8 cellular contexts compared by ENCODE assay signal in the genomic region with DNA sequence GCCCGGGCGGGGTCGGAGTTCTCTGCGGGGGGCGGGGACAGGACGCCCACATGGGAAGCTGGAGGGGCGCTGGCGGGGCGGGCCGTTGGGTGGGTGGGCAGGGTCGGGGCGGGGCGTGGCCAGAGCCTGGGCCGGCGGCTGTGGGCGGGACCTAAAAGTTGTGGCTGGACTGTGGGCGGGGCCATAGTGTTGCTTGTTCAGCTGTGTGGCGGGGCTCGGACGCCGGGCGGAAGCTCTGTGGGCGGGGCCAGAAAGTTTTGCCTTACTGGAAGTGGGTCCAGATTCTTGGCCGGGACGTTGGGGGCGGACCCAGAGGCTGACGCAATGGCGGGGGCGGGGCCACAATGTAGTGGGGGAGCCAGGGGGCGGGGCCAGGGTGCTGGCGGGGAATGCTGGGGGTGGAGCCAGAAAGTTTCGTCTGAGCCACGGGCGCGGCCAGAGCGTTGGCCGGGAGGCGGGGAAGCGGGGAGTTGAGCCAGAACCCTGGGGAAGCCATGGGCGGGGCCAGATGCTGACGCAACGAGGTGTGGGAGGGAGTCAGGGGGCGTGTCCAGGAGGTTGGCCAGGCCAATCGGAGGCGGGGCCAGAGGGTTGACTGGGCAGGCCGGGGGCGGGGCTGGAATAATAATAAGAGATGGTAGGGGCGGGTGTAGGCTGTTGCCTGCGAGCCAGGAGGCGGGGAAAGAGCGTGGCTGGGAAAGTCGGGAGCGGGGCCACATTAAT. TPM values are rescaled to one million over a fixed set of nuclear protein-coding genes. Genes with fewer than 3 reads are reported as not detected.
DNase-seq lines count a peak whose midpoint lies in the region; ATAC-seq and TF ChIP-seq lines count a peak whose summit lies in the region.

No MANE protein-coding gene starts in this region.

- peaks cover 15 to 22% of the 10 kb centered on the region in 2 donors for H3K36me3 Mint-ChIP-seq in activated T-cell treated with anti-CD3 and anti-CD28 coated beads, Interleukin-2, amount 50 U/mL, for 72 hours (ENCODE audit: insufficient read depth in 2 of 2)

- peak; percentile 100 for DNase-seq in DMS153 treated with DMSO at 0.1 percent for 48 hours (lab: John Stamatoyannopoulos, UW; ENCODE audit: unreplicated experiment)
- DNase-seq in Panc1 (ENCODE audit: low read depth, low spot score), result no peak
- peak; percentile 100 for DNase-seq in activated T-cell treated with anti-CD3 and anti-CD28 coated beads, Interleukin-2, amount 50 U/mL, for 72 hours
- DNase-seq in esophagus muscularis mucosa (ENCODE audit: extremely low spot score), result peak; percentile 100
- DNase-seq in stimulated activated CD8-positive, alpha-beta memory T cell treated with anti-CD3 and anti-CD28 coated beads, Interleukin-7, amount 100 ng/mL, for 1 hour (ENCODE audit: low read depth in 2 of 2), result peak; percentile 98 to 99

- H3K4me1 Mint-ChIP-seq in activated T-cell treated with anti-CD3 and anti-CD28 coated beads, Interleukin-2, amount 50 U/mL, for 72 hours (ENCODE audit: low read depth), result peaks cover 46% of the 10 kb centered on the region

- H3K27me3 Mint-ChIP-seq in activated T-cell treated with anti-CD3 and anti-CD28 coated beads, Interleukin-2, amount 50 U/mL, for 72 hours (ENCODE audit: low read depth), result no peaks in the 10 kb centered on the region

- BruUV-seq in Panc1 (replicated peaks; lab: Mats Ljungman, UMichigan), result no TSS peak

- H3K27me3 ChIP-seq in Panc1 (ENCODE audit: control insufficient read depth, insufficient read depth, low read length) (no peaks in the 10 kb centered on the region), esophagus muscularis mucosa (no peaks in the 10 kb centered on the region), muscle layer of duodenum (ENCODE audit: low read depth, low read length) (no peaks in the 10 kb centered on the region)

- H3K27ac ChIP-seq in KOPT-K1 (ENCODE audit: low read depth, low read length, poor library complexity, severe bottlenecking) (peak overlapping the region; percentile 57), Panc1 (ENCODE audit: low read length) (no peak overlapping the region; the same call in 1 of the 2 replicates), esophagus muscularis mucosa (replicated peaks in 1 of 4) (peak overlapping the region; percentile 89 to 93 (median 91)), muscle layer of duodenum (ENCODE audit: low read length) (peak overlapping the region; percentile 96)

- H3K9me3 Mint-ChIP-seq in activated T-cell treated with anti-CD3 and anti-CD28 coated beads, Interleukin-2, amount 50 U/mL, for 72 hours, result no peaks in the 10 kb centered on the region

- H3K4me3 ChIP-seq in Panc1 (ENCODE audit: low read depth in 2 of 2, low read length in 2 of 2), result peak overlapping the region; percentile 65 to 83; a peak in 3 of 4 replicates
- H3K4me3 ChIP-seq in esophagus muscularis mucosa, result peak overlapping the region; percentile 52 to 67 (median 60)
- peak overlapping the region in 1 of 2 donors; percentile 65 for H3K4me3 ChIP-seq in muscle layer of duodenum (ENCODE audit: low read depth in 1 of 2, low read length in 2 of 2)

- peak overlapping the region; percentile 93 for H3K27ac Mint-ChIP-seq in activated T-cell treated with anti-CD3 and anti-CD28 coated beads, Interleukin-2, amount 50 U/mL, for 72 hours

- CTCF ChIA-PET in Panc1 (lab: Charles Lee), result interaction anchor here (0.6 to 1.4 kb wide), 4 partner anchors 13 to 337 kb away, joined by 4 to 9 read pairs (median 6); no protein-coding TSS in a partner anchor

- H3K4me1 ChIP-seq in Panc1 (ENCODE audit: control insufficient read depth, insufficient read depth, low read length) (peaks cover 6% of the 10 kb centered on the region), esophagus muscularis mucosa (peaks cover 27 to 48% (median 39%) of the 10 kb centered on the region in 4 donors), muscle layer of duodenum (ENCODE audit: control insufficient read depth in 1 of 2, insufficient read depth in 2 of 2, low read length in 2 of 2) (peaks cover 4 to 15% of the 10 kb centered on the region in 2 donors)

- intact Hi-C loops in Panc1 (cut with micrococcal nuclease; ENCODE audit: unreplicated experiment), result no loop called here
- intact Hi-C loops in esophagus muscularis mucosa (cut with DNase I), result no loop called here

- in situ Hi-C loops in Panc1 (cut with HindIII; ENCODE audit: low pct_unique_long_range_greater_than_20kb, low sequenced_read_pairs), result no loop called here

- POLR2A ChIA-PET in Panc1 (lab: Charles Lee), result interaction anchor here (0.6 to 1.5 kb wide), 5 partner anchors 13 to 546 kb away, joined by 3 to 29 read pairs (median 4); a partner anchor contains a TSS

- no peak for TF ChIP-seq POLR2A in esophagus muscularis mucosa (IDR thresholded peaks at IDR 0.05; ENCODE audit: low read depth)

- H3K36me3 ChIP-seq in KOPT-K1 (ENCODE audit: insufficient read depth, low read length) (peaks cover 30% of the 10 kb centered on the region; the same call in 1 of the 2 replicates), Panc1 (ENCODE audit: control insufficient read depth, insufficient read depth, low read length) (no peaks in the 10 kb centered on the region; the same call in 1 of the 2 replicates), esophagus muscularis mucosa (peaks cover 17 to 37% (median 35%) of the 10 kb centered on the region in 4 donors), muscle layer of duodenum (ENCODE audit: control insufficient read depth in 1 of 2, insufficient read depth in 2 of 2, low read length in 2 of 2) (peaks cover 25 to 34% of the 10 kb centered on the region in 2 donors)

- peak overlapping the region; percentile 95 to 99 for H3K4me3 Mint-ChIP-seq in activated T-cell treated with anti-CD3 and anti-CD28 coated beads, Interleukin-2, amount 50 U/mL, for 72 hours

- peak; percentile 56 for ATAC-seq in GM21825 (IDR thresholded peaks at IDR 0.05; ENCODE audit: unreplicated experiment)
- ATAC-seq in Panc1, result peak; percentile 87
- ATAC-seq in activated T-cell treated with anti-CD3 and anti-CD28 coated beads, Interleukin-2, amount 50 U/mL, for 72 hours (replicated peaks in 1 of 2), result peak; percentile 86 to 87

- H3K9me3 ChIP-seq in KOPT-K1 (ENCODE audit: insufficient read depth, low read length, poor library complexity, severe bottlenecking), result no peaks in the 10 kb centered on the region
- H3K9me3 ChIP-seq in Panc1 (ENCODE audit: control insufficient read depth, insufficient read depth, low read depth, low read length), result no peaks in the 10 kb centered on the region
- H3K9me3 ChIP-seq in esophagus muscularis mucosa, result no peaks in the 10 kb centered on the region
- no peaks in the 10 kb centered on the region for H3K9me3 ChIP-seq in muscle layer of duodenum (ENCODE audit: control insufficient read depth in 1 of 2, low read length in 2 of 2)

- 1% methylated on average over 34 of the region's 53 CpGs for WGBS in esophagus muscularis mucosa

- no peak for TF ChIP-seq EP300 in esophagus muscularis mucosa (IDR thresholded peaks at IDR 0.05)

- no peak for TF ChIP-seq CTCF in Panc1 (IDR thresholded peaks at IDR 0.05)
- TF ChIP-seq CTCF in esophagus muscularis mucosa (IDR thresholded peaks at IDR 0.05), result no peak

RNA-seq across cellular contexts. Expression of a gene that starts 0.5 kb away (rescaled TPM):
- total RNA-seq in Panc1 (2021; ENCODE audit: unreplicated experiment) (29.2 TPM), esophagus muscularis mucosa (10 to 100 TPM; 22.4 to 30.6 (median 25.5) TPM)
- polyA plus RNA-seq in Panc1 (2012; ENCODE audit: insufficient read length), result 31.2 TPM
- total RNA-seq in activated T-cell treated with anti-CD3 and anti-CD28 coated beads, Interleukin-2, amount 50 U/mL, for 72 hours, result 10 to 100 TPM; 51.6 to 51.7 TPM

RNA-seq across cellular contexts. Expression of a gene that starts 17.8 kb away (rescaled TPM):
- 13.1 TPM for total RNA-seq in Panc1 (2021; ENCODE audit: unreplicated experiment)
- 23.1 TPM for polyA plus RNA-seq in Panc1 (2012; ENCODE audit: insufficient read length)
- total RNA-seq in activated T-cell treated with anti-CD3 and anti-CD28 coated beads, Interleukin-2, amount 50 U/mL, for 72 hours, result 10 to 100 TPM; 19.7 to 21.4 TPM
- total RNA-seq in esophagus muscularis mucosa, result 10 to 100 TPM; 12.5 to 17.4 (median 16.9) TPM

RNA-seq across cellular contexts. Expression of a gene that starts 25.9 kb away (rescaled TPM):
- 7.6 TPM for total RNA-seq in Panc1 (2021; ENCODE audit: unreplicated experiment)
- 12.9 TPM for polyA plus RNA-seq in Panc1 (2012; ENCODE audit: insufficient read length)
- total RNA-seq in activated T-cell treated with anti-CD3 and anti-CD28 coated beads, Interleukin-2, amount 50 U/mL, for 72 hours, result 10 to 100 TPM; 41.4 to 59.2 TPM
- 10 to 100 TPM in 2 of 4 donors, 1 to 10 TPM in 2; 5.0 to 21.3 (median 11.5) TPM for total RNA-seq in esophagus muscularis mucosa

RNA-seq across cellular contexts. Expression of a gene that starts 52.8 kb away (rescaled TPM):
- 2.7 TPM for total RNA-seq in Panc1 (2021; ENCODE audit: unreplicated experiment)
- polyA plus RNA-seq in Panc1 (2012; ENCODE audit: insufficient read length), result 0.73 TPM
- total RNA-seq in activated T-cell treated with anti-CD3 and anti-CD28 coated beads, Interleukin-2, amount 50 U/mL, for 72 hours, result 1 to 10 TPM; 1.8 to 3.0 TPM
- total RNA-seq in esophagus muscularis mucosa, result 10 to 100 TPM in 1 of 4 donors, 1 to 10 TPM in 3; 5.0 to 32.6 (median 7.0) TPM
